14 cellular contexts compared by ENCODE assay signal in genomic region chr1:109975718-109976117, GRCh38. TPM values are rescaled to one million over a fixed set of nuclear protein-coding genes. Genes with fewer than 3 reads are reported as not detected.
DNase-seq lines count a peak whose midpoint lies in the region; ATAC-seq lines count a peak whose summit lies in the region.
"Had no signal": no experiment of that assay in that cellular context is flagged by ENCODE, and none has a peak within 500 bp of the region (broad histone marks: within the 10 kb centered on the region; RNA-seq: fewer than 3 reads in every experiment).

No MANE protein-coding gene starts in this region.

- no peak for ATAC-seq in GM19452 (IDR thresholded peaks at IDR 0.05; ENCODE audit: unreplicated experiment)
- no peak for ATAC-seq in naive thymus-derived CD8-positive, alpha-beta T cell
- ATAC-seq: Right ventricle myocardium inferior had no signal

- H3K4me1 Mint-ChIP-seq in naive thymus-derived CD8-positive, alpha-beta T cell, result peaks cover 0 to 3% (median 0%) of the 10 kb centered on the region in 4 donors

- DNase-seq in A172 (ENCODE audit: low spot score), result peak; percentile 85
- DNase-seq in HK-2 (ENCODE audit: unreplicated experiment), result peak; percentile 50
- peak; percentile 83 for DNase-seq in adipocyte (ENCODE audit: low read depth)
- peak; percentile 89 for DNase-seq in foreskin melanocyte
- DNase-seq in NCI-H526 treated with DMSO at 0.1 percent for 48 hours (lab: John Stamatoyannopoulos, UW), result no peak
- no peak for DNase-seq in naive thymus-derived CD8-positive, alpha-beta T cell
- no peak for DNase-seq in HAP-1 (ENCODE audit: low spot score in 2 of 2)
- DNase-seq: activated gamma-delta T cell; AML-193; Kasumi-1; stimulated activated CD4-positive, alpha-beta T cell treated with anti-CD3 and anti-CD28 coated beads, Interleukin-15, amount 100 ng/mL, for 24 hours had no signal

- H3K9ac ChIP-seq in adipocyte (ENCODE audit: low read length), result peak overlapping the region; percentile 54

- no peak overlapping the region for H3K27ac Mint-ChIP-seq in naive thymus-derived CD8-positive, alpha-beta T cell
- H3K27ac Mint-ChIP-seq: dendritic cell treated with granulocyte-macrophage colony-stimulating factor and Interleukin-4, amounts not matched to agents 40 ng/mL and 50 ng/mL, for 4 days had no signal

- H3K36me3 Mint-ChIP-seq in naive thymus-derived CD8-positive, alpha-beta T cell, result no peaks in the 10 kb centered on the region

- H3K9me3 ChIP-seq in adipocyte (ENCODE audit: control insufficient read depth, low read length) (no peaks in the 10 kb centered on the region), HAP-1 (no peaks in the 10 kb centered on the region)

- H3K36me3 ChIP-seq in adipocyte (ENCODE audit: control insufficient read depth, insufficient read depth, low read length, severe bottlenecking) (no peaks in the 10 kb centered on the region), HAP-1 (replicated peaks) (no peaks in the 10 kb centered on the region)

- no peaks in the 10 kb centered on the region for H3K27me3 ChIP-seq in adipocyte (replicated peaks; ENCODE audit: control insufficient read depth, insufficient read depth, low read length)
- no peaks in the 10 kb centered on the region for H3K27me3 ChIP-seq in HAP-1 (ENCODE audit: low read depth)

- H3K9me3 Mint-ChIP-seq in naive thymus-derived CD8-positive, alpha-beta T cell, result no peaks in the 10 kb centered on the region
- H3K9me3 Mint-ChIP-seq: dendritic cell treated with granulocyte-macrophage colony-stimulating factor and Interleukin-4, amounts not matched to agents 40 ng/mL and 50 ng/mL, for 4 days had no signal

- in situ Hi-C loops in HAP-1 (cut with MboI; ENCODE audit: low sequenced_read_pairs), result no loop called here

- POLR2A ChIA-PET in naive thymus-derived CD8-positive, alpha-beta T cell (lab: Charles Lee), result no interaction called here

- peaks cover 0 to 20% (median 15%) of the 10 kb centered on the region in 5 donors for H3K27me3 Mint-ChIP-seq in naive thymus-derived CD8-positive, alpha-beta T cell

- H3K4me3 Mint-ChIP-seq in naive thymus-derived CD8-positive, alpha-beta T cell, result no peak overlapping the region
- H3K4me3 Mint-ChIP-seq: dendritic cell treated with granulocyte-macrophage colony-stimulating factor and Interleukin-4, amounts not matched to agents 40 ng/mL and 50 ng/mL, for 4 days had no signal

- H3K4me1 ChIP-seq in adipocyte (ENCODE audit: control insufficient read depth, insufficient read depth, low read length) (peaks cover 59% of the 10 kb centered on the region), HAP-1 (no peaks in the 10 kb centered on the region; the same call in 1 of the 2 replicates)

- H3K4me3 ChIP-seq in adipocyte (ENCODE audit: low read length), result peak overlapping the region; percentile 54
- no peak overlapping the region for H3K4me3 ChIP-seq in HAP-1

RNA-seq across cellular contexts. Expression of gene AHCYL1, which starts 8.8 kb away (rescaled TPM):
- 36.6 and 37.6 TPM in 2 replicates for total RNA-seq in A172 (2014; rRNA removed; shearing (Covaris generic))
- 10 to 100 TPM; 37.8 to 38.1 TPM for total RNA-seq in naive thymus-derived CD8-positive, alpha-beta T cell
- polyA plus RNA-seq in naive thymus-derived CD8-positive, alpha-beta T cell, result 10 to 100 TPM; 36.8 to 38.6 (median 38.1) TPM

RNA-seq across cellular contexts. Expression of gene STRIP1, which starts 58.7 kb away (rescaled TPM):
- total RNA-seq in A172 (2014; rRNA removed; shearing (Covaris generic)), result 24.4 and 25.7 TPM in 2 replicates
- 10 to 100 TPM; 75.7 to 86.5 TPM for total RNA-seq in naive thymus-derived CD8-positive, alpha-beta T cell
- polyA plus RNA-seq in naive thymus-derived CD8-positive, alpha-beta T cell, result 10 to 100 TPM; 17.8 to 26.8 (median 18.7) TPM

Comparison
In these comparisons a context has a peak if more than half of its experiments do, and no peak if none do; other contexts are left out.
1. DNase-seq: peak in A172 (single experiment), HK-2 (single experiment), adipocyte (single experiment) and foreskin melanocyte (single experiment); none in NCI-H526 treated with DMSO at 0.1 percent for 48 hours (single experiment), naive thymus-derived CD8-positive, alpha-beta T cell (0 of 10) and HAP-1 (0 of 2).